ENCODE assay signal across 1 cellular context in genomic region chr15:75043509-75044257, GRCh38.
TF ChIP-seq lines count a peak whose summit lies in the region.

No MANE protein-coding gene starts in this region.

TF ChIP-seq in SK-N-SH treated with all-trans-retinoic acid at 6 μM for 48 hours, 23 proteins besides CTCF, POLR2A, EP300 and RAD21 (continued from another document):
- TF ChIP-seq ZNF8 (CRISPR knock-in tag; IDR thresholded peaks at IDR 0.05) (no peak), OSR1 (CRISPR knock-in tag; IDR thresholded peaks at IDR 0.05) (no peak)
TF ChIP-seq in SK-N-SH treated with all-trans-retinoic acid at 6 μM for 48 hours: peak in this region for 0.
